ENCODE assay signal across 11 cellular contexts in genomic region chr4:61204353-61204752, GRCh38. TPM values are rescaled to one million over a fixed set of nuclear protein-coding genes. Genes with fewer than 3 reads are reported as not detected.
DNase-seq lines count a peak whose midpoint lies in the region; ATAC-seq and TF ChIP-seq lines count a peak whose summit lies in the region.
"Had no signal": no experiment of that assay in that cellular context is flagged by ENCODE, and none has a peak within 500 bp of the region (broad histone marks: within the 10 kb centered on the region; RNA-seq: fewer than 3 reads in every experiment).

No MANE protein-coding gene starts in this region.

- H3K4me3 ChIP-seq in brain microvascular endothelial cell (ENCODE audit: low read depth, low read length): no peak overlapping the region
- no peak overlapping the region for H3K4me3 ChIP-seq in testis

- DNase-seq in DMS53 treated with DMSO at 0.1 percent for 48 hours (lab: John Stamatoyannopoulos, UW; ENCODE audit: unreplicated experiment): peak; percentile 25
- DNase-seq in brain microvascular endothelial cell: peak; percentile 93
- no peak for DNase-seq in mesothelial cell of epicardium (ENCODE audit: low spot score in 2 of 2, unreplicated experiment in 2 of 2)
- no peak for DNase-seq in NCI-H1436 treated with DMSO at 0.1 percent for 48 hours (lab: John Stamatoyannopoulos, UW)
- DNase-seq in testis: no peak
- DNase-seq: NCI-H2029 had no signal

- no peak for TF ChIP-seq EP300 in Ishikawa (IDR thresholded peaks at IDR 0.05; ENCODE audit: borderline replicate concordance)

- no peaks in the 10 kb centered on the region for H3K27me3 ChIP-seq in brain microvascular endothelial cell (replicated peaks)
- H3K27me3 ChIP-seq in testis: no peaks in the 10 kb centered on the region

- peak overlapping the region; percentile 46 for H3K27ac ChIP-seq in brain microvascular endothelial cell
- no peak overlapping the region for H3K27ac ChIP-seq in testis
- H3K27ac ChIP-seq: C4-2B had no signal

- TF ChIP-seq CTCF in brain microvascular endothelial cell (IDR thresholded peaks at IDR 0.05; ENCODE audit: low read depth, low read length, missing control alignments) (no peak), mesothelial cell of epicardium (IDR thresholded peaks at IDR 0.05; ENCODE audit: unreplicated experiment) (no peak), testis (IDR thresholded peaks at IDR 0.05) (no peak)

- no peak for TF ChIP-seq RAD21 in Ishikawa (IDR thresholded peaks at IDR 0.05; ENCODE audit: low read depth)

- no peaks in the 10 kb centered on the region for H3K27me3 Mint-ChIP-seq in mesothelial cell of epicardium (ENCODE audit: low read depth)

- no peaks in the 10 kb centered on the region for H3K9me3 ChIP-seq in testis

- H3K36me3 Mint-ChIP-seq in mesothelial cell of epicardium: peaks cover 9% of the 10 kb centered on the region

- in situ Hi-C loops in brain microvascular endothelial cell (cut with HindIII; ENCODE audit: low pct_ligation_motif_present, low sequenced_read_pairs): no loop called here

- H3K9me3 Mint-ChIP-seq in mesothelial cell of epicardium: no peaks in the 10 kb centered on the region

- peak overlapping the region; percentile 61 for H3K27ac Mint-ChIP-seq in mesothelial cell of epicardium
- H3K27ac Mint-ChIP-seq: progenitor cell of endocrine pancreas had no signal

- no peak for TF ChIP-seq POLR2A in testis (IDR thresholded peaks at IDR 0.05)

- no peaks in the 10 kb centered on the region for H3K4me1 ChIP-seq in testis

- intact Hi-C loops in testis (cut with DNase I; ENCODE audit: low total_unique reads): no loop called here

- ATAC-seq in HG02678 (IDR thresholded peaks at IDR 0.05; ENCODE audit: unreplicated experiment) (no peak), GM21360 (IDR thresholded peaks at IDR 0.05; ENCODE audit: unreplicated experiment) (no peak)

- H3K4me1 Mint-ChIP-seq in mesothelial cell of epicardium: peaks cover 35% of the 10 kb centered on the region

- H3K4me3 Mint-ChIP-seq in mesothelial cell of epicardium: peak overlapping the region; percentile 100

- H3K36me3 ChIP-seq in brain microvascular endothelial cell (replicated peaks) (no peaks in the 10 kb centered on the region), testis (ENCODE audit: low read depth, missing control alignments) (no peaks in the 10 kb centered on the region)

- WGBS in testis, 2 donors: 54 to 61% methylated on average over 1 of the region's 1 CpG

TF ChIP-seq in Ishikawa, 13 proteins besides CTCF, POLR2A, EP300 and RAD21:
- 0 out of 2 replicates have a peak, but pooled peaks have one; percentile 59 for TF ChIP-seq TEAD4 (IDR thresholded peaks at IDR 0.05)
- TF ChIP-seq YY1 (IDR thresholded peaks at IDR 0.05; ENCODE audit: low read depth): no peak
- no peak for TF ChIP-seq EGR1 (IDR thresholded peaks at IDR 0.05)

RNA-seq across cellular contexts. Expression of gene ADGRL3, which starts 4.2 kb away (rescaled TPM):
- 64.7 to 70.1 TPM (median 68.3 TPM) in 3 replicates for total RNA-seq in mesothelial cell of epicardium
- total RNA-seq in testis: 10 to 100 TPM; 12.8 to 21.6 TPM
- polyA plus RNA-seq in testis (ENCODE audit: insufficient read depth, low read depth, low replicate concordance): 11.6 TPM

Comparison
In these comparisons a context has a peak if more than half of its experiments do, and no peak if none do; other contexts are left out.
1. DNase-seq: peak in DMS53 treated with DMSO at 0.1 percent for 48 hours (single experiment) and brain microvascular endothelial cell (single experiment); none in mesothelial cell of epicardium (0 of 2), NCI-H1436 treated with DMSO at 0.1 percent for 48 hours (single experiment) and testis (single experiment).